Comparison of ENCODE assay signal across 21 cellular contexts in the genomic region with DNA sequence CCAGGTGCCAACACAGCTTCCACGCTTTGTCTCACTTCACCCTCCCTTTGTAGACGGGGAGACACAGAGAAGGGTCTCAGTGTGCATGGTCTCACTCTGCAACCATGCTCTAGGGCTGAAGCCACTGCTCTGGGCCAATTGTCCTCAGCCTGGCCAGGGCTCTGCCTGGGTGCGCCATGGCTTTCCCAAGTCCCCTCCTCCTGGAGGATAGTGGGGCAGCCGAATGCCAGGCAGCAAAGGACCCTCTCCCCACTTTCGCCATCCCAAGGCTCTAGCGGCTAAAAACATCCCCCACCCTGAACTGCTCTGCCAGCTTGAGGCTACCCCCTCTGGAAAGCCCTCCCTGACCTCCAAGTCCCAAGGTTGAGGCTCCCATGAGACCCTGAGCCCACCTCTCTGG. TPM values are rescaled to one million over a fixed set of nuclear protein-coding genes. Genes with fewer than 3 reads are reported as not detected.
DNase-seq lines count a peak whose midpoint lies in the region; ATAC-seq and TF ChIP-seq lines count a peak whose summit lies in the region.
"Had no signal": no experiment of that assay in that cellular context is flagged by ENCODE, and none has a peak within 500 bp of the region (broad histone marks: within the 10 kb centered on the region; RNA-seq: fewer than 3 reads in every experiment).

No MANE protein-coding gene starts in this region.

- H3K9me2 ChIP-seq in PC-9 (ENCODE audit: insufficient read depth) = no peaks in the 10 kb centered on the region
- no peaks in the 10 kb centered on the region for H3K9me2 ChIP-seq in hepatocyte (replicated peaks; ENCODE audit: insufficient read depth)

- H3K27ac ChIP-seq in 22Rv1 = peak overlapping the region; percentile 85
- H3K27ac ChIP-seq in PC-9 = peak overlapping the region; percentile 90
- peak overlapping the region; percentile 83 for H3K27ac ChIP-seq in hepatocyte
- H3K27ac ChIP-seq in skin epidermis = peak overlapping the region in 15 of 21 experiments; percentile 2 to 70 (median 60)
- no peak overlapping the region for H3K27ac ChIP-seq in endodermal cell (ENCODE audit: low read depth, low read length)
- no peak overlapping the region for H3K27ac ChIP-seq in WERI-Rb-1
- H3K27ac ChIP-seq: Peyer's patch had no signal

- H3K79me2 ChIP-seq in PC-9 (ENCODE audit: low read depth) (peaks cover 20% of the 10 kb centered on the region), hepatocyte (no peaks in the 10 kb centered on the region)

- intact Hi-C loops in PC-9 (cut with micrococcal nuclease; ENCODE audit: unreplicated experiment) = no loop called here

- H2AFZ ChIP-seq in PC-9 (no peak overlapping the region), hepatocyte (no peak overlapping the region)

- H3K27me3 Mint-ChIP-seq in endodermal cell (ENCODE audit: insufficient read depth) = no peaks in the 10 kb centered on the region

- BruUV-seq in PC-9 (replicated peaks; lab: Mats Ljungman, UMichigan) = no TSS peak

- H4K20me1 ChIP-seq in PC-9 (ENCODE audit: insufficient read depth) (no peaks in the 10 kb centered on the region), hepatocyte (ENCODE audit: insufficient read depth, poor library complexity, severe bottlenecking) (no peaks in the 10 kb centered on the region)

- no peak for ATAC-seq in HG03175 (IDR thresholded peaks at IDR 0.05; ENCODE audit: unreplicated experiment)
- no peak for ATAC-seq in HG03108 (IDR thresholded peaks at IDR 0.05; ENCODE audit: unreplicated experiment)
- ATAC-seq: HCT116, K562 had no signal

- H3K4me1 ChIP-seq in PC-9 (replicated peaks; ENCODE audit: insufficient read depth) (peaks cover 55% of the 10 kb centered on the region), hepatocyte (ENCODE audit: insufficient read depth) (peaks cover 19% of the 10 kb centered on the region), endodermal cell (ENCODE audit: control insufficient read depth, insufficient read depth, low read length) (peaks cover 16% of the 10 kb centered on the region)

- no peak overlapping the region for H3K4me3 ChIP-seq in PC-9
- H3K4me3 ChIP-seq in hepatocyte = no peak overlapping the region
- no peak overlapping the region for H3K4me3 ChIP-seq in skin epidermis
- no peak overlapping the region for H3K4me3 ChIP-seq in endodermal cell (ENCODE audit: low read length)
- no peak overlapping the region for H3K4me3 ChIP-seq in WERI-Rb-1 (ENCODE audit: low read depth, low read length)
- H3K4me3 ChIP-seq: K562, Peyer's patch had no signal

- no peak overlapping the region for H3K4me3 Mint-ChIP-seq in endodermal cell
- H3K4me3 Mint-ChIP-seq: CD14-positive monocyte had no signal

- H3K9me3 ChIP-seq in PC-9 (ENCODE audit: insufficient read depth, low read depth) = no peaks in the 10 kb centered on the region
- H3K9me3 ChIP-seq in hepatocyte (ENCODE audit: low read depth) = no peaks in the 10 kb centered on the region
- H3K9me3 ChIP-seq in endodermal cell (ENCODE audit: control insufficient read depth, low read length) = no peaks in the 10 kb centered on the region
- H3K9me3 ChIP-seq in WERI-Rb-1 (ENCODE audit: severe bottlenecking) = no peaks in the 10 kb centered on the region
- H3K9me3 ChIP-seq: Peyer's patch had no signal

- WGBS in hepatocyte (ENCODE audit: low lambda C conversion rate, missing lambda C conversion rate) = 91% methylated on average over 6 of the region's 6 CpGs
- WGBS in endodermal cell (ENCODE audit: insufficient coverage in 1 of 2, insufficient read length in 1 of 2), 2 experiments = 93 to 96% methylated on average over 6 of the region's 6 CpGs

- H3K4me2 ChIP-seq in PC-9 (peak overlapping the region; percentile 58), hepatocyte (no peak overlapping the region)

- no peak overlapping the region for H3K27ac Mint-ChIP-seq in endodermal cell
- H3K27ac Mint-ChIP-seq: CD14-positive monocyte had no signal

- H3K36me3 ChIP-seq in PC-9 (ENCODE audit: low read depth) (no peaks in the 10 kb centered on the region), hepatocyte (replicated peaks; ENCODE audit: insufficient read depth, low read depth) (no peaks in the 10 kb centered on the region), endodermal cell (ENCODE audit: control insufficient read depth, insufficient read depth, low read length) (no peaks in the 10 kb centered on the region), WERI-Rb-1 (no peaks in the 10 kb centered on the region)
- H3K36me3 ChIP-seq: Peyer's patch had no signal

- H3K27me3 ChIP-seq in PC-9 (ENCODE audit: insufficient read depth, low read depth) (no peaks in the 10 kb centered on the region), hepatocyte (no peaks in the 10 kb centered on the region), endodermal cell (ENCODE audit: control insufficient read depth, insufficient read depth, low read length, poor library complexity, severe bottlenecking) (no peaks in the 10 kb centered on the region), WERI-Rb-1 (ENCODE audit: insufficient read depth, low read depth, severe bottlenecking) (peaks cover 54% of the 10 kb centered on the region)
- H3K27me3 ChIP-seq: Peyer's patch had no signal

- H3K4me1 Mint-ChIP-seq in endodermal cell = peaks cover 24% of the 10 kb centered on the region
- H3K4me1 Mint-ChIP-seq: CD14-positive monocyte had no signal

- DNase-seq in PC-9 (no peak), hepatocyte (ENCODE audit: low spot score) (no peak), endodermal cell (no peak), WERI-Rb-1 (no peak)
- DNase-seq: EL; GF-D8; NCI-H1105; NCI-H146; NCI-H2029; NCI-H345; NCI-H524; NCI-H774; NK-92 treated with Interleukin-12 subunit alpha and Interleukin-12 subunit beta, amount 100 ng/mL, for 24 hours had no signal

- no peaks in the 10 kb centered on the region for H3K36me3 Mint-ChIP-seq in endodermal cell (ENCODE audit: low read depth)
- H3K36me3 Mint-ChIP-seq: CD14-positive monocyte had no signal

- POLR2A ChIA-PET in PC-9 (lab: Charles Lee; ENCODE audit: unreplicated experiment) = no interaction called here

- H3F3A ChIP-seq in PC-9 (ENCODE audit: insufficient read depth, low read depth) = peaks cover 33% of the 10 kb centered on the region

- no peak for TF ChIP-seq CTCF in 22Rv1 (IDR thresholded peaks at IDR 0.05)
- no peak for TF ChIP-seq CTCF in PC-9 (conservative IDR thresholded peaks at IDR 0.05)
- TF ChIP-seq CTCF in hepatocyte (IDR thresholded peaks at IDR 0.05; ENCODE audit: poor library complexity) = no peak
- TF ChIP-seq CTCF in endodermal cell (conservative IDR thresholded peaks at IDR 0.05) = no peak
- no peak for TF ChIP-seq CTCF in WERI-Rb-1 (IDR thresholded peaks at IDR 0.05; ENCODE audit: low read depth, low read length)

- H3K9me3 Mint-ChIP-seq in endodermal cell = no peaks in the 10 kb centered on the region

- CTCF ChIA-PET in PC-9 (lab: Charles Lee) = no interaction called here

- H3K9ac ChIP-seq in endodermal cell (ENCODE audit: extremely low read depth, low read length, poor library complexity, severe bottlenecking) = no peak overlapping the region

RNA-seq across cellular contexts. Expression of a gene that starts 20.4 kb away (rescaled TPM):
- 182 and 232 TPM in 2 replicates for total RNA-seq in PC-9 (2021)
- total RNA-seq in hepatocyte = not detected in 2 replicates
- polyA plus RNA-seq in hepatocyte = 0.57 TPM in 1 of 2 replicates, not detected in the other
- not detected for total RNA-seq in endodermal cell
- 0.43 TPM for polyA plus RNA-seq in endodermal cell (2013, experiment 1 of 2)
- polyA plus RNA-seq in endodermal cell (2013, experiment 2 of 2) = not detected
- polyA plus RNA-seq: CD14-positive monocyte had no signal

Comparison
In these comparisons a context has a peak if more than half of its experiments do, and no peak if none do; other contexts are left out.
1. H3K27ac ChIP-seq: peak in 22Rv1 (single experiment), PC-9 (single experiment), hepatocyte (single experiment) and skin epidermis (15 of 21); none in endodermal cell (single experiment) and WERI-Rb-1 (single experiment).
2. RNA of a gene that starts 20.4 kb away (total RNA-seq): 182 to 232 TPM in PC-9; not detected in hepatocyte and not detected in endodermal cell; every median in the first group is over 100 times any median in the second.